In the genomic region with DNA sequence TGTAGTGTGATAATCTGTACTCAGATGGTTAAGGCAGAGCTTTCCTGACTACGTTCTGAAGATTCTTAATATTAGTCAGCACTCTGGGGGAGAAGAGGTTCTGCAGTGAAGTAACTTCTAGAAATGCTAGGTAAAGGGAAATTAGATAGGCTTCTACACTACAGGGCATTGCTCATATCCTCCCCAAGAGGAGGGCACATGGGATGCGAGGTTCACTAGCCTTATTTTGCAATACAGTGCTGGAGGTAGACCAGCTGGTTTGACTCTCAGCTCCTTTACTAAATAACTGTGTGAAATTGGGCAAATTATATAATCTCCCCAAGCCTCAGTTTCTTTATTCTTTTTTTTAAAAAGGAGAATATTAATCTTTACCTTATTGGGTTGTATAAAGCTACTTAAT, we compare ENCODE assay signal across 36 cellular contexts.
"Had no signal": no experiment of that assay in that cellular context is flagged by ENCODE, and none has a peak within 500 bp of the region (broad histone marks: within the 10 kb centered on the region; RNA-seq: fewer than 3 reads in every experiment).

No MANE protein-coding gene starts in this region.

- FAIRE-seq: astrocyte, bronchial epithelial cell, TTC549 had no signal

- H3K4me1 ChIP-seq: body of pancreas had no signal

- H3K4me3 ChIP-seq: adrenal gland, body of pancreas, cardiac muscle cell had no signal

- DNase-seq: activated B cell treated with CpG ODN at 0.5 μM for 24 hours; activated CD4-positive, alpha-beta memory T cell treated with anti-CD3 and anti-CD28 coated beads for 36 hours; activated CD4-positive, alpha-beta T cell treated with anti-CD3 and anti-CD28 coated beads for 4 hours; activated CD4-positive, alpha-beta T cell treated with anti-CD3 and anti-CD28 coated beads, Interleukin-2, amount 10 ng/mL, durations not matched to agents 24 days and 14 days; activated CD4-positive, alpha-beta T cell treated with anti-CD3 and anti-CD28 coated beads, Interleukin-2, amount 50 U/mL, for 1 hour; activated CD4-positive, alpha-beta T cell treated with anti-CD3 and anti-CD28 coated beads, Interleukin-2, amount 50 U/mL, for 4 hours; activated CD4-positive, CD25-positive, alpha-beta regulatory T cell treated with anti-CD3 and anti-CD28 coated beads, Interleukin-2, amount 50 U/mL, for 72 hours; activated CD8-positive, alpha-beta memory T cell treated with anti-CD3 and anti-CD28 coated beads, Interleukin-2, amount 50 U/mL, for 4 hours; activated CD8-positive, alpha-beta T cell treated with anti-CD3 and anti-CD28 coated beads for 36 hours; activated effector memory CD4-positive, alpha-beta T cell treated with anti-CD3 and anti-CD28 coated beads, Interleukin-2, amount 50 U/mL, for 16 hours; activated gamma-delta T cell treated with Interleukin-2 at 50 U/mL for 16 hours; activated naive CD4-positive, alpha-beta T cell; activated naive CD4-positive, alpha-beta T cell treated with anti-CD3 and anti-CD28 coated beads for 36 hours; activated naive CD4-positive, alpha-beta T cell treated with anti-CD3 and anti-CD28 coated beads, Interleukin-2, amount 50 U/mL, for 16 hours; activated naive CD8-positive, alpha-beta T cell treated with anti-CD3 and anti-CD28 coated beads for 36 hours; activated T-cell treated with anti-CD3 and anti-CD28 coated beads for 4 hours; activated T-cell treated with anti-CD3 and anti-CD28 coated beads, Interleukin-2, amount 50 U/mL, for 1 hour; activated T-cell treated with anti-CD3 and anti-CD28 coated beads, Interleukin-2, amount 50 U/mL, for 4 hours; activated T-cell treated with anti-CD3 and anti-CD28 coated beads, Interleukin-2, amount 50 U/mL, for 72 hours; adrenal gland; amniotic stem cell; aorta; body of pancreas; brain microvascular endothelial cell; caudate nucleus; cerebellar nuclear complex; T-helper 1 cell; T-helper 2 cell; T-helper 9 cell had no signal

- H3K27ac ChIP-seq: adrenal gland, body of pancreas, brain microvascular endothelial cell, cardiac muscle cell, VCaP had no signal

- ATAC-seq: activated CD8-positive, alpha-beta T cell treated with anti-CD3 and anti-CD28 coated beads for 36 hours; activated naive CD4-positive, alpha-beta T cell treated with anti-CD3 and anti-CD28 coated beads, Interleukin-2, amount 50 U/mL, for 72 hours; activated T-cell treated with anti-CD3 and anti-CD28 coated beads, Interleukin-2, amount 50 U/mL, for 4 hours; activated T-cell treated with anti-CD3 and anti-CD28 coated beads, Interleukin-2, amount 50 U/mL, for 72 hours; activated T-helper 17 cell treated with anti-CD3 and anti-CD28 coated beads, Interleukin-2, amount 50 U/mL, for 72 hours; body of pancreas had no signal

- H3K9me3 ChIP-seq: adrenal gland, body of pancreas had no signal

- H3K27me3 ChIP-seq: adrenal gland, body of pancreas, brain microvascular endothelial cell, cardiac muscle cell had no signal

- H3K36me3 ChIP-seq: adrenal gland, brain microvascular endothelial cell, cardiac muscle cell had no signal
